Comparison of ENCODE assay signal across 1 cellular context in genomic region chr20:49136817-49137571, GRCh38.
A peak's percentile ranks its signal among the peaks of the same experiment; 100 is the strongest.
TF ChIP-seq lines count a peak whose summit lies in the region.

No MANE protein-coding gene starts in this region.

TF ChIP-seq in HepG2, 621 proteins besides CTCF, POLR2A, EP300 and RAD21 (continued from another document and continues in another):
- TF ChIP-seq ZNF142 (CRISPR knock-in tag; IDR thresholded peaks at IDR 0.05) (no peak), ETV5 (CRISPR knock-in tag; IDR thresholded peaks at IDR 0.05; ENCODE audit: borderline replicate concordance) (no peak), TBX3 (IDR thresholded peaks at IDR 0.05; ENCODE audit: borderline replicate concordance) (peak; percentile 50; the same call in 1 of the 2 replicates), MAX (IDR thresholded peaks at IDR 0.05) (no peak), FOXA3 (CRISPR knock-in tag; IDR thresholded peaks at IDR 0.05) (no peak; the same call in 1 of the 2 replicates), ZNF597 (CRISPR knock-in tag; IDR thresholded peaks at IDR 0.05) (no peak), GTF3A (CRISPR knock-in tag; conservative IDR thresholded peaks at IDR 0.05) (no peak), ZNF430 (CRISPR knock-in tag; IDR thresholded peaks at IDR 0.05) (0 out of 2 replicates have a peak, but pooled peaks have one; percentile 44), SIN3A (IDR thresholded peaks at IDR 0.05; ENCODE audit: borderline replicate concordance, low read depth, low read length) (no peak), ZNF678 (CRISPR knock-in tag; IDR thresholded peaks at IDR 0.05) (no peak), SNAPC2 (CRISPR knock-in tag; IDR thresholded peaks at IDR 0.05) (no peak), SRSF9 (IDR thresholded peaks at IDR 0.05; ENCODE audit: borderline replicate concordance, insufficient read depth, low read depth, low read length, poor library complexity, severe bottlenecking) (no peak), TP53 (CRISPR knock-in tag; conservative IDR thresholded peaks at IDR 0.05) (no peak), GTF2F1 (IDR thresholded peaks at IDR 0.05; ENCODE audit: low read length) (no peak), FOXA1 (IDR thresholded peaks at IDR 0.05) (no peak), FOXA1 (CRISPR knock-in tag; IDR thresholded peaks at IDR 0.05) (no peak), FOXO4 (CRISPR knock-in tag; conservative IDR thresholded peaks at IDR 0.05) (no peak), TGIF2 (CRISPR knock-in tag; IDR thresholded peaks at IDR 0.05) (no peak), ETV6 (CRISPR knock-in tag; conservative IDR thresholded peaks at IDR 0.05) (no peak), POGK (CRISPR knock-in tag; conservative IDR thresholded peaks at IDR 0.05) (no peak), MATR3 (CRISPR knock-in tag; IDR thresholded peaks at IDR 0.05) (no peak), CBX2 (IDR thresholded peaks at IDR 0.05; ENCODE audit: low read depth, low read length) (no peak), CBX2 (CRISPR knock-in tag; IDR thresholded peaks at IDR 0.05; ENCODE audit: low read depth) (no peak), MIER2 (CRISPR knock-in tag; IDR thresholded peaks at IDR 0.05) (no peak), TCF12 (IDR thresholded peaks at IDR 0.05) (no peak), TCF12 (CRISPR knock-in tag; IDR thresholded peaks at IDR 0.05) (0 out of 2 replicates have a peak, but pooled peaks have one; percentile 38), ZBTB37 (CRISPR knock-in tag; IDR thresholded peaks at IDR 0.05) (no peak), TRIM24 (CRISPR knock-in tag; IDR thresholded peaks at IDR 0.05) (no peak), NFE2L1 (CRISPR knock-in tag; IDR thresholded peaks at IDR 0.05; ENCODE audit: borderline replicate concordance) (no peak), TFE3 (CRISPR knock-in tag; IDR thresholded peaks at IDR 0.05) (no peak), XRCC5 (optimal IDR thresholded peaks at IDR 0.05; ENCODE audit: low read length) (no peak), ZXDC (CRISPR knock-in tag; IDR thresholded peaks at IDR 0.05) (no peak), ZMYM3 (CRISPR knock-in tag; IDR thresholded peaks at IDR 0.05) (0 out of 2 replicates have a peak, but pooled peaks have one; percentile 40), PCBP2 (optimal IDR thresholded peaks at IDR 0.05; ENCODE audit: low read depth, low read length, poor library complexity, severe bottlenecking) (no peak), ZNF704 (CRISPR knock-in tag; IDR thresholded peaks at IDR 0.05; ENCODE audit: borderline replicate concordance) (no peak), ONECUT2 (CRISPR knock-in tag; IDR thresholded peaks at IDR 0.05) (no peak), ZNF772 (CRISPR knock-in tag; IDR thresholded peaks at IDR 0.05) (no peak), KLF15 (CRISPR knock-in tag; IDR thresholded peaks at IDR 0.05; ENCODE audit: borderline replicate concordance) (no peak), SOX6 (IDR thresholded peaks at IDR 0.05) (no peak), SOX6 (CRISPR knock-in tag; IDR thresholded peaks at IDR 0.05) (peak; percentile 46), HBP1 (CRISPR knock-in tag; IDR thresholded peaks at IDR 0.05; ENCODE audit: low read depth) (no peak), RELA (CRISPR knock-in tag; IDR thresholded peaks at IDR 0.05) (no peak), PITX1 (CRISPR knock-in tag; IDR thresholded peaks at IDR 0.05) (peak; percentile 27; the same call in 1 of the 2 replicates)
